ENCODE assay signal across 17 cellular contexts in the genomic region with DNA sequence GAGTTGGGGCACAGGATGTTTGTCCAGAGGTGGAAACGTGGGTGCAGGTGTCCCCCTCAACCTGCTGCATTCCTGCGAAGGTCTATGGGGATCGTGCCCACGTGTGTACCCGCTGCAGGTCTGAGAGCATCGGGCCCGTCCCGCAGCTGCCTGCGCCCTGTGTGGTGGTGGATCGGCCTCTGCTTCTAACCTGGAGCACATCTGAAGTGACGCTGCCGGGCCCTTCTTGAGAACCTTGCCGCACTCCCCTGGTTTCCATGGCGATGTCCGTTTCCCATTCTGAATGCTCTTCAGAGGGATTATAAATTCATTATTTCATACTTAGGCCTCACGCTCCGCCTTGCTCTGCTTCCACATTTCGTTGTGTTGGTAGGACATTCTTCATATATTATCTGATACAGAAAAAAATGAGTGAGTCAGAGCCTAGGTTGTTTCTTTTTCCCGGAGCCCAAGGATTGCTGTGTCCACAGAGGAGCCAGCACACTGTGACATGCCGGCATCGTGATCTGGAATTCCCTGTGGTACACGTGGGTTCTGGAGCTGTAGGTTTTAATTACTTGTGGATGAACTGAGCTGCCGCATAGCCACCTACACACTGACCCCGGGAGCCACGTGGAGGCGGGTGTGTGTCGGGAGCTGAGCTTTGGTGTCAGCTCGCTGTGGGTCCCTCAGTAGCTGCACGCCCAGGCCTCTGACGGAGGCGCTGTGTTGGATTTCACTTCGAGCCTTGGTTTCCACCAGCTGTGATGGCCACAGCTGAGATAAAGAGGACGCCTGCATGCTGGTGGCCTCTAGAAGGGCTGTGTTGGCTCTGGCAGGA.
A peak's percentile ranks its signal among the peaks of the same experiment; 100 is the strongest.
DNase-seq lines count a peak whose midpoint lies in the region; ATAC-seq, FAIRE-seq and TF ChIP-seq lines count a peak whose summit lies in the region.
"Had no signal": no experiment of that assay in that cellular context is flagged by ENCODE, and none has a peak within 500 bp of the region (broad histone marks: within the 10 kb centered on the region; RNA-seq: fewer than 3 reads in every experiment).

No MANE protein-coding gene starts in this region.

- no peak overlapping the region for H3K23ac ChIP-seq in H1 (ENCODE audit: insufficient read length)
- no peak overlapping the region for H3K23ac ChIP-seq in trophoblast cell (ENCODE audit: low read length)

- peak; percentile 57 for DNase-seq in ELR (ENCODE audit: low read depth)
- peak; percentile 82 to 91 for DNase-seq in NCI-H524 (lab: John Stamatoyannopoulos, UW)
- DNase-seq in H1 (ENCODE audit: low read depth in 1 of 2, low spot score in 2 of 2), result no peak
- DNase-seq in trophoblast cell, result peak; percentile 20 to 61
- no peak for DNase-seq in cortex of kidney (lab: John Stamatoyannopoulos, UW)
- DNase-seq in erythroblast (lab: John Stamatoyannopoulos, UW), result no peak
- no peak for DNase-seq in NCI-H2107 (lab: John Stamatoyannopoulos, UW)
- DNase-seq: activated CD8-positive, alpha-beta T cell treated with anti-CD3 and anti-CD28 coated beads, Interleukin-2, amount 10 ng/mL, durations not matched to agents 7 days and 5 days; anterior cingulate cortex; CD4-positive, CD25-positive, alpha-beta regulatory T cell; NCI-H146; NCI-H69; small intestine; stimulated activated naive CD4-positive, alpha-beta T cell had no signal

- H3K4ac ChIP-seq in H1 (replicated peaks; ENCODE audit: insufficient read length, low read depth, low read length) (no peak overlapping the region), trophoblast cell (ENCODE audit: low read depth, low read length) (no peak overlapping the region)

- peak overlapping the region; percentile 20 for H4K12ac ChIP-seq in trophoblast cell (ENCODE audit: low read depth, low read length)

- no peak for ATAC-seq in GM19397 (IDR thresholded peaks at IDR 0.05; ENCODE audit: unreplicated experiment)
- ATAC-seq: activated CD8-positive, alpha-beta T cell treated with anti-CD3 and anti-CD28 coated beads, Interleukin-2, amount 10 ng/mL, durations not matched to agents 7 days and 5 days had no signal

- H3K27ac ChIP-seq in H1 (ENCODE audit: low read depth, low read length), result no peak overlapping the region
- no peak overlapping the region for H3K27ac ChIP-seq in trophoblast cell (ENCODE audit: low read depth, low read length)
- H3K27ac ChIP-seq: VCaP had no signal

- no peak overlapping the region for H4K5ac ChIP-seq in H1 (ENCODE audit: insufficient read length, low read depth, low read length)

- H4K20me1 ChIP-seq in H1 (replicated peaks in 1 of 2; ENCODE audit: control insufficient read depth in 1 of 2, insufficient read depth in 2 of 2, low read length in 2 of 2), result peaks cover 0 to 2% of the 10 kb centered on the region in 2 experiments

- 88% methylated on average over 33 of the region's 33 CpGs; no CpG with 5 or more reads in 1 of the 2 experiments for WGBS in H1 (ENCODE audit: extremely low coverage in 1 of 2, insufficient coverage in 1 of 2, insufficient read length in 1 of 2, insufficient replicate concordance in 2 of 2, low coverage in 1 of 2, low lambda C conversion rate in 2 of 2, missing lambda C conversion rate in 1 of 2), 2 experiments
- WGBS in trophoblast cell (ENCODE audit: extremely low coverage, insufficient coverage, insufficient read length), result no CpG with 5 or more reads among the region's 33 CpGs

- H3K79me2 ChIP-seq in H1 (ENCODE audit: control insufficient read depth in 1 of 2, insufficient read depth in 2 of 2, low read length in 2 of 2), result no peaks in the 10 kb centered on the region
- H3K79me2 ChIP-seq in trophoblast cell (ENCODE audit: control insufficient read depth, insufficient read depth, low read length, poor library complexity), result no peaks in the 10 kb centered on the region

- no peak for TF ChIP-seq CTCF in H1 (IDR thresholded peaks at IDR 0.05; ENCODE audit: control extremely low read depth in 1 of 3, insufficient read depth in 1 of 3, low read depth in 1 of 3, low read length in 3 of 3)

- no peak overlapping the region for H2BK12ac ChIP-seq in H1 (ENCODE audit: low read depth, low read length)
- H2BK12ac ChIP-seq in trophoblast cell (ENCODE audit: low read length), result no peak overlapping the region

- H4K91ac ChIP-seq in H1 (replicated peaks; ENCODE audit: insufficient read length, low read length) (no peak overlapping the region), trophoblast cell (ENCODE audit: low read depth, low read length) (no peak overlapping the region)

- H2BK15ac ChIP-seq in H1 (ENCODE audit: low read length), result no peak overlapping the region

- no peak for TF ChIP-seq RAD21 in H1 (IDR thresholded peaks at IDR 0.05 in 1 of 2, conservative IDR thresholded peaks at IDR 0.05 in 1 of 2; ENCODE audit: low read depth in 2 of 2, low read length in 2 of 2)

- H3K9ac ChIP-seq in H1 (replicated peaks in 1 of 4; ENCODE audit: extremely low read depth in 1 of 4, low read depth in 3 of 4, low read length in 3 of 4) (no peak overlapping the region), trophoblast cell (ENCODE audit: low read length) (no peak overlapping the region)

- no peak overlapping the region for H2BK120ac ChIP-seq in H1 (replicated peaks; ENCODE audit: low read depth, low read length)
- H2BK120ac ChIP-seq in trophoblast cell (ENCODE audit: insufficient read depth, low read length, poor library complexity), result no peak overlapping the region

- H3K4me3 ChIP-seq in H1 (ENCODE audit: extremely low read depth in 1 of 4, insufficient read depth in 2 of 4, low read depth in 3 of 4, low read length in 4 of 4), result no peak overlapping the region
- no peak overlapping the region for H3K4me3 ChIP-seq in trophoblast cell (ENCODE audit: low read depth, low read length)
- H3K4me3 ChIP-seq: dorsolateral prefrontal cortex had no signal

- H2AK5ac ChIP-seq in H1 (ENCODE audit: low read depth, low read length), result no peak overlapping the region
- H2AK5ac ChIP-seq in trophoblast cell (ENCODE audit: low read length), result no peak overlapping the region

- H3K36me3 ChIP-seq in H1 (ENCODE audit: control insufficient read depth in 2 of 4, insufficient read depth in 4 of 4, low read length in 3 of 4) (no peaks in the 10 kb centered on the region; a peak in 2 of 8 replicates), trophoblast cell (ENCODE audit: control insufficient read depth in 1 of 2, insufficient read depth in 2 of 2, low read length in 2 of 2) (no peaks in the 10 kb centered on the region)

- FAIRE-seq in H1 (lab: Jason Lieb, UNC), result no peak
- FAIRE-seq: small intestine had no signal

- no peak overlapping the region for H2AFZ ChIP-seq in H1 (ENCODE audit: low read length)
- no peak overlapping the region for H2AFZ ChIP-seq in trophoblast cell (ENCODE audit: insufficient read depth, low read length, poor library complexity)

- H3K79me1 ChIP-seq in H1 (ENCODE audit: low read depth, low read length) (no peaks in the 10 kb centered on the region), trophoblast cell (ENCODE audit: low read length) (no peaks in the 10 kb centered on the region)

- TF ChIP-seq POLR2A in H1 (IDR thresholded peaks at IDR 0.05; ENCODE audit: control extremely low read depth in 1 of 2, low read depth in 2 of 2, low read length in 2 of 2) (no peak), erythroblast (IDR thresholded peaks at IDR 0.05; ENCODE audit: low read length) (no peak)

- H3K9me3 ChIP-seq in H1 (ENCODE audit: insufficient read depth in 2 of 2, low read depth in 1 of 2, low read length in 1 of 2) (no peaks in the 10 kb centered on the region), trophoblast cell (ENCODE audit: insufficient read depth, low read depth, low read length) (no peaks in the 10 kb centered on the region)

- no peaks in the 10 kb centered on the region for H3K23me2 ChIP-seq in H1 (ENCODE audit: low read depth, low read length)

- H3K4me2 ChIP-seq in H1 (ENCODE audit: insufficient read depth in 1 of 2, low read depth in 2 of 2, low read length in 2 of 2) (no peak overlapping the region), trophoblast cell (ENCODE audit: low read length) (no peak overlapping the region)

- H3K27me3 ChIP-seq in H1 (replicated peaks in 1 of 4; ENCODE audit: control insufficient read depth in 3 of 4, extremely low read depth in 1 of 4, insufficient read depth in 3 of 4, low read length in 3 of 4) (no peaks in the 10 kb centered on the region), trophoblast cell (ENCODE audit: insufficient read depth, low read length) (no peaks in the 10 kb centered on the region)

- H3K18ac ChIP-seq in H1 (ENCODE audit: extremely low read depth, low read length) (no peak overlapping the region), trophoblast cell (ENCODE audit: low read length) (no peak overlapping the region)

- POLR2A ChIA-PET in H1 (lab: Charles Lee; ENCODE audit: partially characterized antibody), result no interaction called here

- H2BK5ac ChIP-seq in H1 (ENCODE audit: low read depth, low read length), result no peak overlapping the region
- H2BK5ac ChIP-seq in trophoblast cell (ENCODE audit: low read depth, low read length, poor library complexity), result no peak overlapping the region

- H3K14ac ChIP-seq in H1 (ENCODE audit: insufficient read length) (no peak overlapping the region), trophoblast cell (ENCODE audit: low read length) (no peak overlapping the region)

- H4K8ac ChIP-seq in H1 (ENCODE audit: extremely low read depth, insufficient read depth, low read length) (peak overlapping the region; percentile 51; the same call in 1 of the 2 replicates), trophoblast cell (ENCODE audit: low read depth, low read length) (no peak overlapping the region)

- H3K4me1 ChIP-seq in H1 (replicated peaks in 1 of 4; ENCODE audit: control insufficient read depth in 3 of 4, insufficient read depth in 4 of 4, low read length in 3 of 4) (peaks cover 0 to 2% (median 0%) of the 10 kb centered on the region in 4 experiments; a peak in 3 of 7 replicates), trophoblast cell (ENCODE audit: control insufficient read depth in 1 of 2, insufficient read depth in 2 of 2, low read length in 2 of 2) (no peaks in the 10 kb centered on the region)

- CTCF ChIA-PET in H1 (lab: Charles Lee; ENCODE audit: partially characterized antibody), result interaction anchor here (1.3 kb wide), 1 partner anchor 91 kb away, joined by 3 read pairs; no protein-coding TSS in a partner anchor

- no peak overlapping the region for H3K56ac ChIP-seq in H1 (replicated peaks; ENCODE audit: insufficient read length, low read depth, low read length)

- TF ChIP-seq EP300 in H1 (IDR thresholded peaks at IDR 0.05; ENCODE audit: borderline replicate concordance in 1 of 2, low read depth in 2 of 2, low read length in 2 of 2), result no peak

- H2BK20ac ChIP-seq in H1 (ENCODE audit: low read length), result no peak overlapping the region

TF ChIP-seq in H1, 55 proteins besides CTCF, POLR2A, EP300 and RAD21:
- TF ChIP-seq SRF (IDR thresholded peaks at IDR 0.05; ENCODE audit: low read depth, low read length), result no peak
- no peak for TF ChIP-seq CBX8 (IDR thresholded peaks at IDR 0.05; ENCODE audit: borderline replicate concordance, low read depth, low read length)
- TF ChIP-seq MAFK (IDR thresholded peaks at IDR 0.05; ENCODE audit: low read depth, low read length), result no peak
- TF ChIP-seq ATF3 (IDR thresholded peaks at IDR 0.05; ENCODE audit: insufficient read depth, low read depth, low read length), result no peak

Comparison
In these comparisons a context has a peak if more than half of its experiments do, and no peak if none do; other contexts are left out.
1. DNase-seq: peak in ELR (single experiment), NCI-H524 (2 of 2) and trophoblast cell (2 of 2); none in H1 (0 of 2), cortex of kidney (single experiment), erythroblast (0 of 2) and NCI-H2107 (single experiment).